ENCODE assay signal across 1 cellular context in the genomic region with DNA sequence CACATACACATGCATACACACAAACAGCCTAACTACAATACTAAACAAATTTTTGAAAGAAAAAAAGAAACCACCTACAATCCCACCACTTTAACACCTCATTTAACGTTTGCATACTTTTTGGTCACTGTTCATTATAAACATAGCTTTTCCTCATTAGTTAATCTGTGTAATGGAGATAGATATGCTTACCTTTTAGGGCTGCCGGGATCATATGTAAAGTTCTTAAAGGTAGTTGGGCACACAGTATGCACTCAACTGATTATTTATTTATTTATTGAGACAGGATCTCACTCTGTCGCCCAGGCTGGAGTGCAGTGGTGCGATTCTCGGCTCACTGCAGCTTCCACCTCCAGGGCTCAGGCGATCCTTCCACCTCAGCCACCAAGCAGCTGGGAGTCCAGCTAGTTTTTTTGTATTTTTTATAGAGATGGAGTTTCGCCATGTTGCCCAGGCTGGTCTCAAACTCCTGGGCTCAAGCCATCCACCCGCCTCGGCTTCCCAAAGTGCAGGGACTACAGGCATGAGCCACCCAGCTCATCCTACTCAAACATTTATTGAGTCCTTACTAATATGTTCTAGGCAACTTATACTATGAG.
TF ChIP-seq lines count a peak whose summit lies in the region.

No MANE protein-coding gene starts in this region.

TF ChIP-seq in GM23338, 12 proteins besides CTCF, POLR2A, EP300 and RAD21 (continued from another document):
- TF ChIP-seq, protein P1, sequence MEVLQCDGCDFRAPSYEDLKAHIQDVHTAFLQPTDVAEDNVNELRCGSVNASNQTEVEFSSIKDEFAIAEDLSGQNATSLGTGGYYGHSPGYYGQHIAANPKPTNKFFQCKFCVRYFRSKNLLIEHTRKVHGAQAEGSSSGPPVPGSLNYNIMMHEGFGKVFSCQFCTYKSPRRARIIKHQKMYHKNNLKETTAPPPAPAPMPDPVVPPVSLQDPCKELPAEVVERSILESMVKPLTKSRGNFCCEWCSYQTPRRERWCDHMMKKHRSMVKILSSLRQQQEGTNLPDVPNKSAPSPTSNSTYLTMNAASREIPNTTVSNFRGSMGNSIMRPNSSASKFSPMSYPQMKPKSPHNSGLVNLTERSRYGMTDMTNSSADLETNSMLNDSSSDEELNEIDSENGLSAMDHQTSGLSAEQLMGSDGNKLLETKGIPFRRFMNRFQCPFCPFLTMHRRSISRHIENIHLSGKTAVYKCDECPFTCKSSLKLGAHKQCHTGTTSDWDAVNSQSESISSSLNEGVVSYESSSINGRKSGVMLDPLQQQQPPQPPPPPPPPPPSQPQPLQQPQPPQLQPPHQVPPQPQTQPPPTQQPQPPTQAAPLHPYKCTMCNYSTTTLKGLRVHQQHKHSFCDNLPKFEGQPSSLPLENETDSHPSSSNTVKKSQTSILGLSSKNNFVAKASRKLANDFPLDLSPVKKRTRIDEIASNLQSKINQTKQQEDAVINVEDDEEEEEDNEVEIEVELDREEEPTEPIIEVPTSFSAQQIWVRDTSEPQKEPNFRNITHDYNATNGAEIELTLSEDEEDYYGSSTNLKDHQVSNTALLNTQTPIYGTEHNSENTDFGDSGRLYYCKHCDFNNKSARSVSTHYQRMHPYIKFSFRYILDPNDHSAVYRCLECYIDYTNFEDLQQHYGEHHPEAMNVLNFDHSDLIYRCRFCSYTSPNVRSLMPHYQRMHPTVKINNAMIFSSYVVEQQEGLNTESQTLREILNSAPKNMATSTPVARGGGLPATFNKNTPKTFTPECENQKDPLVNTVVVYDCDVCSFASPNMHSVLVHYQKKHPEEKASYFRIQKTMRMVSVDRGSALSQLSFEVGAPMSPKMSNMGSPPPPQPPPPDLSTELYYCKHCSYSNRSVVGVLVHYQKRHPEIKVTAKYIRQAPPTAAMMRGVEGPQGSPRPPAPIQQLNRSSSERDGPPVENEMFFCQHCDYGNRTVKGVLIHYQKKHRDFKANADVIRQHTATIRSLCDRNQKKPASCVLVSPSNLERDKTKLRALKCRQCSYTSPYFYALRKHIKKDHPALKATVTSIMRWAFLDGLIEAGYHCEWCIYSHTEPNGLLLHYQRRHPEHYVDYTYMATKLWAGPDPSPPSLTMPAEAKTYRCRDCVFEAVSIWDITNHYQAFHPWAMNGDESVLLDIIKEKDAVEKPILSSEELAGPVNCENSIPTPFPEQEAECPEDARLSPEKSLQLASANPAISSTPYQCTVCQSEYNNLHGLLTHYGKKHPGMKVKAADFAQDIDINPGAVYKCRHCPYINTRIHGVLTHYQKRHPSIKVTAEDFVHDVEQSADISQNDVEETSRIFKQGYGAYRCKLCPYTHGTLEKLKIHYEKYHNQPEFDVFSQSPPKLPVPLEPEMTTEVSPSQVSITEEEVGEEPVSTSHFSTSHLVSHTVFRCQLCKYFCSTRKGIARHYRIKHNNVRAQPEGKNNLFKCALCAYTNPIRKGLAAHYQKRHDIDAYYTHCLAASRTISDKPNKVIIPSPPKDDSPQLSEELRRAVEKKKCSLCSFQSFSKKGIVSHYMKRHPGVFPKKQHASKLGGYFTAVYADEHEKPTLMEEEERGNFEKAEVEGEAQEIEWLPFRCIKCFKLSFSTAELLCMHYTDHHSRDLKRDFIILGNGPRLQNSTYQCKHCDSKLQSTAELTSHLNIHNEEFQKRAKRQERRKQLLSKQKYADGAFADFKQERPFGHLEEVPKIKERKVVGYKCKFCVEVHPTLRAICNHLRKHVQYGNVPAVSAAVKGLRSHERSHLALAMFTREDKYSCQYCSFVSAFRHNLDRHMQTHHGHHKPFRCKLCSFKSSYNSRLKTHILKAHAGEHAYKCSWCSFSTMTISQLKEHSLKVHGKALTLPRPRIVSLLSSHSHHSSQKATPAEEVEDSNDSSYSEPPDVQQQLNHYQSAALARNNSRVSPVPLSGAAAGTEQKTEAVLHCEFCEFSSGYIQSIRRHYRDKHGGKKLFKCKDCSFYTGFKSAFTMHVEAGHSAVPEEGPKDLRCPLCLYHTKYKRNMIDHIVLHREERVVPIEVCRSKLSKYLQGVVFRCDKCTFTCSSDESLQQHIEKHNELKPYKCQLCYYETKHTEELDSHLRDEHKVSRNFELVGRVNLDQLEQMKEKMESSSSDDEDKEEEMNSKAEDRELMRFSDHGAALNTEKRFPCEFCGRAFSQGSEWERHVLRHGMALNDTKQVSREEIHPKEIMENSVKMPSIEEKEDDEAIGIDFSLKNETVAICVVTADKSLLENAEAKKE (CRISPR knock-in tag; IDR thresholded peaks at IDR 0.05), result no peak
- TF ChIP-seq STAT1 (IDR thresholded peaks at IDR 0.05; ENCODE audit: unreplicated experiment) (no peak), ZNF114 (CRISPR knock-in tag; IDR thresholded peaks at IDR 0.05) (no peak), EZH2 (IDR thresholded peaks at IDR 0.05; ENCODE audit: low read depth, unreplicated experiment) (no peak), JUNB (IDR thresholded peaks at IDR 0.05; ENCODE audit: unreplicated experiment) (no peak), NANOG (IDR thresholded peaks at IDR 0.05; ENCODE audit: borderline replicate concordance) (no peak), EZH2phosphoT487 (IDR thresholded peaks at IDR 0.05; ENCODE audit: unreplicated experiment) (no peak)
